In the genomic region with DNA sequence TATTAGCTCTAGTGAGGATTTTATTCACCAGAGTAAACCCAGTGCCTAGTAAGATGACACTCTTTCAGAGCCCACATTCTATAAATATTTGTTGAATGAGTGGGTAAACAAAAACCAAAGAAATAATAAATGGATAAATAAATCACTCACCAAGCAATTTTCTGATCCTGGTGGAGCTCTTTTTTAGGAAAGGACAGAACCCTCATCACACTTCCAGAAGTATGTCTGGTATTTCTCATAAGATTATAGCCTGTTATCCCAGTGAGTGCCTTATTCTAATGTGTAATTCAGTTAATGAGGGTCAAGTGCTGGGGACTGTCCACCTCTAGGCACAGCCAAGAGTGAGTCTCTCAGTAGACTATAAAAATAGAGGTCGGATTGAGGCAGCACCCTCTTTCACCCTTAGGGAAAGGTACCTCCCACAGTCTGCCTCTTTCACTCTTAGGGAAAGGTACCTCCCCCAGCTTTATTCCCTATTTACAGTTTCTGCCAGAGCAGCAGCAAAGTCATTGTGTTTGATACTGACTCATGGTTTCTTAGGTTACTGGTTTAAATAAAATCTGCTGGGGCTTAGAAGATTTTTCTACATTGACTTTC, we compare ENCODE assay signal across 12 cellular contexts.
DNase-seq lines count a peak whose midpoint lies in the region; ATAC-seq and TF ChIP-seq lines count a peak whose summit lies in the region.
"Had no signal": no experiment of that assay in that cellular context is flagged by ENCODE, and none has a peak within 500 bp of the region (broad histone marks: within the 10 kb centered on the region; RNA-seq: fewer than 3 reads in every experiment).

No MANE protein-coding gene starts in this region.

- H3K9ac ChIP-seq in smooth muscle cell (ENCODE audit: low read depth) = peak overlapping the region; percentile 82
- no peak overlapping the region for H3K9ac ChIP-seq in colonic mucosa (ENCODE audit: low read depth in 2 of 2, low read length in 2 of 2)

- H2AFZ ChIP-seq in smooth muscle cell (ENCODE audit: low read depth) = no peak overlapping the region

- H3K27ac Mint-ChIP-seq in WTC11 (peak overlapping the region; percentile 75), natural killer cell (no peak overlapping the region)

- 33% methylated on average over 1 of the region's 1 CpG for WGBS in smooth muscle cell (ENCODE audit: low lambda C conversion rate)

- H3K27ac ChIP-seq in smooth muscle cell (ENCODE audit: low read depth) (peak overlapping the region; percentile 84), colonic mucosa (no peak overlapping the region)
- H3K27ac ChIP-seq: 22Rv1, right atrium auricular region had no signal

- POLR2A ChIA-PET in WTC11 (lab: Charles Lee) = no interaction called here

- H3K27me3 ChIP-seq in smooth muscle cell (ENCODE audit: low read depth) = no peaks in the 10 kb centered on the region
- H3K27me3 ChIP-seq in colonic mucosa = no peaks in the 10 kb centered on the region
- H3K27me3 ChIP-seq: right atrium auricular region had no signal

- H4K20me1 ChIP-seq in smooth muscle cell (ENCODE audit: low read depth) = no peaks in the 10 kb centered on the region

- TF ChIP-seq CTCF in WTC11 (IDR thresholded peaks at IDR 0.05) = no peak
- TF ChIP-seq CTCF in smooth muscle cell (IDR thresholded peaks at IDR 0.05; ENCODE audit: borderline replicate concordance, insufficient read depth, poor library complexity, severe bottlenecking) = no peak
- no peak for TF ChIP-seq CTCF in natural killer cell (IDR thresholded peaks at IDR 0.05)
- TF ChIP-seq CTCF in colonic mucosa (IDR thresholded peaks at IDR 0.05) = no peak

- no peaks in the 10 kb centered on the region for H3F3A ChIP-seq in smooth muscle cell (ENCODE audit: low read depth)

- H3K27me3 Mint-ChIP-seq in WTC11 (ENCODE audit: low read depth) (no peaks in the 10 kb centered on the region), natural killer cell (ENCODE audit: low read depth in 2 of 2) (no peaks in the 10 kb centered on the region)

- CTCF ChIA-PET in WTC11 (lab: Charles Lee) = interaction anchor here (1.9 kb wide), 1 partner anchor 16 kb away, joined by 8 read pairs; no protein-coding TSS in a partner anchor

- DNase-seq in DMS53 (lab: John Stamatoyannopoulos, UW) (peak; percentile 32), DMS53 treated with DMSO at 0.1 percent for 48 hours (lab: John Stamatoyannopoulos, UW; ENCODE audit: unreplicated experiment) (no peak), WTC11 (ENCODE audit: low spot score) (no peak), fibroblast of the conjunctiva (ENCODE audit: low read depth) (peak; percentile 31), smooth muscle cell (lab: John Stamatoyannopoulos, UW; ENCODE audit: unreplicated experiment) (no peak), natural killer cell (no peak), DMS79 (lab: John Stamatoyannopoulos, UW) (no peak), colonic mucosa (no peak)
- DNase-seq: activated effector memory CD4-positive, alpha-beta T cell treated with anti-CD3 and anti-CD28 coated beads, Interleukin-2, amount 50 U/mL, for 16 hours; NCI-H82 had no signal

- H3K4me3 ChIP-seq in smooth muscle cell = no peak overlapping the region
- H3K4me3 ChIP-seq in colonic mucosa = no peak overlapping the region
- H3K4me3 ChIP-seq: right atrium auricular region had no signal

- peaks cover 9% of the 10 kb centered on the region for H3K4me1 ChIP-seq in smooth muscle cell (ENCODE audit: low read depth)
- no peaks in the 10 kb centered on the region for H3K4me1 ChIP-seq in colonic mucosa
- H3K4me1 ChIP-seq: right atrium auricular region had no signal

- intact Hi-C loops in natural killer cell (cut with micrococcal nuclease) = no loop called here
- intact Hi-C loops in colonic mucosa (cut with DNase I) = no loop called here

- H3K9me3 Mint-ChIP-seq in WTC11 = no peaks in the 10 kb centered on the region
- H3K9me3 Mint-ChIP-seq in natural killer cell = no peaks in the 10 kb centered on the region

- peak overlapping the region; percentile 56 for H3K4me2 ChIP-seq in smooth muscle cell

- H3K4me1 Mint-ChIP-seq in WTC11 (peaks cover 13% of the 10 kb centered on the region), natural killer cell (no peaks in the 10 kb centered on the region)

- ATAC-seq in WTC11 (peak; percentile 60), natural killer cell (no peak)

- no peaks in the 10 kb centered on the region for H3K36me3 Mint-ChIP-seq in WTC11
- H3K36me3 Mint-ChIP-seq in natural killer cell = no peaks in the 10 kb centered on the region

- no peaks in the 10 kb centered on the region for H3K36me3 ChIP-seq in smooth muscle cell (ENCODE audit: low read depth)
- no peaks in the 10 kb centered on the region for H3K36me3 ChIP-seq in colonic mucosa
- H3K36me3 ChIP-seq: right atrium auricular region had no signal

- H3K9me3 ChIP-seq in smooth muscle cell (replicated peaks; ENCODE audit: low read depth) (no peaks in the 10 kb centered on the region), colonic mucosa (no peaks in the 10 kb centered on the region)
- H3K9me3 ChIP-seq: right atrium auricular region had no signal

- H3K79me2 ChIP-seq in smooth muscle cell (ENCODE audit: low read depth) = no peaks in the 10 kb centered on the region

- H3K4me3 Mint-ChIP-seq in WTC11 (no peak overlapping the region), natural killer cell (no peak overlapping the region)

TF ChIP-seq in WTC11, 78 proteins besides CTCF, POLR2A, EP300 and RAD21:
- TF ChIP-seq ESRRA (CRISPR knock-in tag; IDR thresholded peaks at IDR 0.05; ENCODE audit: borderline replicate concordance) = no peak
- no peak for TF ChIP-seq HMGXB4 (CRISPR knock-in tag; IDR thresholded peaks at IDR 0.05)
- TF ChIP-seq ZBTB21 (CRISPR knock-in tag; IDR thresholded peaks at IDR 0.05; ENCODE audit: borderline replicate concordance) = no peak
- TF ChIP-seq ZNF263 (CRISPR knock-in tag; IDR thresholded peaks at IDR 0.05; ENCODE audit: low read depth) = no peak
- TF ChIP-seq, protein P1, sequence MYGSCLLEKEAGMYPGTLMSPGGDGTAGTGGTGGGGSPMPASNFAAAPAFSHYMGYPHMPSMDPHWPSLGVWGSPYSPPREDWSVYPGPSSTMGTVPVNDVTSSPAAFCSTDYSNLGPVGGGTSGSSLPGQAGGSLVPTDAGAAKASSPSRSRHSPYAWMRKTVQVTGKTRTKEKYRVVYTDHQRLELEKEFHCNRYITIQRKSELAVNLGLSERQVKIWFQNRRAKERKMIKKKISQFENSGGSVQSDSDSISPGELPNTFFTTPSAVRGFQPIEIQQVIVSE (CRISPR knock-in tag; IDR thresholded peaks at IDR 0.05; ENCODE audit: borderline replicate concordance) = no peak
- no peak for TF ChIP-seq ZNF416 (CRISPR knock-in tag; IDR thresholded peaks at IDR 0.05)
- no peak for TF ChIP-seq OVOL2 (CRISPR knock-in tag; IDR thresholded peaks at IDR 0.05; ENCODE audit: borderline replicate concordance)
- TF ChIP-seq ETV6 (CRISPR knock-in tag; IDR thresholded peaks at IDR 0.05) = no peak
TF ChIP-seq in WTC11: peak in this region for 0.

Comparison
In these comparisons a context has a peak if more than half of its experiments do, and no peak if none do; other contexts are left out.
1. DNase-seq: peak in DMS53 (single experiment) and fibroblast of the conjunctiva (single experiment); none in DMS53 treated with DMSO at 0.1 percent for 48 hours (single experiment), WTC11 (single experiment), smooth muscle cell (single experiment), natural killer cell (single experiment), DMS79 (single experiment) and colonic mucosa (single experiment).